ENCODE assay signal across 8 cellular contexts in the genomic region with DNA sequence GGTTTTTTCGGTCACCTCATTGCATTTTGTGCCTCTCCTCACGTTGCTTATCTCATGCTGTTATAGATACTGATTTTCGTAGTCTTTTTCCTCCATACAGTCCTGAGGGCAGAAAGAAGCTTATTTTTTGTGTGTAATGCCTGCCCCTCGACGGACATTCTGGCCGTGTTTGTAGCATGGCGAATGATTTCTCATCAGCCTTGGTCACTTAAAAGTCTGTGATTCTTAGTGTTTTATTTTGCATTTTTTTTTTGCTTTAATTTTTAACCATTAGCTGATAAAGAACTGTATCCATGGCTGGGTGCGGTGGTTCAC. TPM values are rescaled to one million over a fixed set of nuclear protein-coding genes. Genes with fewer than 3 reads are reported as not detected.
DNase-seq lines count a peak whose midpoint lies in the region; ATAC-seq lines count a peak whose summit lies in the region.

No MANE protein-coding gene starts in this region.

- DNase-seq in activated CD8-positive, alpha-beta T cell treated with anti-CD3 and anti-CD28 coated beads, Interleukin-2, amount 10 ng/mL, durations not matched to agents 7 days and 5 days, result no peak
- peak; percentile 16 for DNase-seq in iPS-NIHi11 (ENCODE audit: low spot score)
- DNase-seq in GDM1 (lab: John Stamatoyannopoulos, UW), result no peak
- DNase-seq in NCI-H1417 treated with DMSO at 0.1 percent for 48 hours (lab: John Stamatoyannopoulos, UW), result no peak
- no peak for DNase-seq in activated effector memory CD4-positive, alpha-beta T cell treated with Interleukin-2 at 50 U/mL for 16 hours

- ATAC-seq in HG02798 (IDR thresholded peaks at IDR 0.05; ENCODE audit: poor library complexity, unreplicated experiment), result peak; percentile 14
- no peak for ATAC-seq in activated CD8-positive, alpha-beta T cell treated with anti-CD3 and anti-CD28 coated beads, Interleukin-2, amount 10 ng/mL, durations not matched to agents 7 days and 5 days

- H3K27ac ChIP-seq in thymus (ENCODE audit: low read depth), result no peak overlapping the region

- peak overlapping the region; percentile 61 for H3K4me3 ChIP-seq in thymus (ENCODE audit: low read length)

- peaks cover 26% of the 10 kb centered on the region for H3K4me1 Mint-ChIP-seq in activated CD8-positive, alpha-beta T cell treated with anti-CD3 and anti-CD28 coated beads, Interleukin-2, amount 10 ng/mL, durations not matched to agents 7 days and 5 days (ENCODE audit: low read depth)

- H3K9me3 ChIP-seq in ES-I3 (ENCODE audit: control insufficient read depth, insufficient read depth, low read length) (no peaks in the 10 kb centered on the region), thymus (ENCODE audit: control insufficient read depth) (no peaks in the 10 kb centered on the region)

- H3K36me3 Mint-ChIP-seq in activated CD8-positive, alpha-beta T cell treated with anti-CD3 and anti-CD28 coated beads, Interleukin-2, amount 10 ng/mL, durations not matched to agents 7 days and 5 days (ENCODE audit: low read depth), result peaks cover 21% of the 10 kb centered on the region

- H3K27ac Mint-ChIP-seq in activated CD8-positive, alpha-beta T cell treated with anti-CD3 and anti-CD28 coated beads, Interleukin-2, amount 10 ng/mL, durations not matched to agents 7 days and 5 days, result peak overlapping the region; percentile 89

- POLR2A ChIA-PET in activated CD8-positive, alpha-beta T cell treated with anti-CD3 and anti-CD28 coated beads, Interleukin-2, amount 10 ng/mL, durations not matched to agents 7 days and 5 days (lab: Charles Lee), result interaction anchor here (2.0 kb wide), 1 partner anchor 182 kb away, joined by 8 read pairs; a partner anchor contains a TSS

- H3K9me3 Mint-ChIP-seq in activated CD8-positive, alpha-beta T cell treated with anti-CD3 and anti-CD28 coated beads, Interleukin-2, amount 10 ng/mL, durations not matched to agents 7 days and 5 days (ENCODE audit: insufficient read depth), result no peaks in the 10 kb centered on the region

- H3K27me3 ChIP-seq in thymus (ENCODE audit: control insufficient read depth, insufficient read depth), result no peaks in the 10 kb centered on the region

- H3K36me3 ChIP-seq in ES-I3 (ENCODE audit: insufficient read depth, low read length), result peaks cover 1% of the 10 kb centered on the region; the same call in 1 of the 2 replicates
- peaks cover 3% of the 10 kb centered on the region for H3K36me3 ChIP-seq in thymus (ENCODE audit: control insufficient read depth, insufficient read depth)

- WGBS in thymus, result 50% methylated on average over 8 of the region's 8 CpGs

- peaks cover 14% of the 10 kb centered on the region for H3K27me3 Mint-ChIP-seq in activated CD8-positive, alpha-beta T cell treated with anti-CD3 and anti-CD28 coated beads, Interleukin-2, amount 10 ng/mL, durations not matched to agents 7 days and 5 days (ENCODE audit: low read depth)

- peak overlapping the region; percentile 92; the same call in 1 of the 2 replicates for H3K9ac ChIP-seq in ES-I3 (ENCODE audit: low read depth, low read length)

- H3K4me3 Mint-ChIP-seq in activated CD8-positive, alpha-beta T cell treated with anti-CD3 and anti-CD28 coated beads, Interleukin-2, amount 10 ng/mL, durations not matched to agents 7 days and 5 days, result peak overlapping the region; percentile 86

- H3K4me1 ChIP-seq in ES-I3 (ENCODE audit: insufficient read depth, low read length) (peaks cover 9% of the 10 kb centered on the region), thymus (ENCODE audit: control insufficient read depth, insufficient read depth, low read length) (peaks cover 6% of the 10 kb centered on the region)

- CTCF ChIA-PET in activated CD8-positive, alpha-beta T cell treated with anti-CD3 and anti-CD28 coated beads, Interleukin-2, amount 10 ng/mL, durations not matched to agents 7 days and 5 days (lab: Charles Lee), result interaction anchor here (0.7 to 1.8 kb wide), 3 partner anchors 12 to 454 kb away, joined by 3 to 6 read pairs (median 3); no protein-coding TSS in a partner anchor

RNA-seq across cellular contexts. Expression of a gene that starts 0.5 kb away (rescaled TPM):
- 10 to 100 TPM; 21.6 to 22.2 TPM for total RNA-seq in activated CD8-positive, alpha-beta T cell treated with anti-CD3 and anti-CD28 coated beads, Interleukin-2, amount 10 ng/mL, durations not matched to agents 7 days and 5 days
- polyA plus RNA-seq in thymus, result 13.2 TPM

RNA-seq across cellular contexts. Expression of a gene that starts 39.1 kb away (rescaled TPM):
- total RNA-seq in activated CD8-positive, alpha-beta T cell treated with anti-CD3 and anti-CD28 coated beads, Interleukin-2, amount 10 ng/mL, durations not matched to agents 7 days and 5 days, result under 1 TPM in 1 of 2 experiments, not detected in 1; 0.05 TPM
- polyA plus RNA-seq in thymus, result 8.9 TPM
